Comparison of ENCODE assay signal across 26 cellular contexts in the genomic region with DNA sequence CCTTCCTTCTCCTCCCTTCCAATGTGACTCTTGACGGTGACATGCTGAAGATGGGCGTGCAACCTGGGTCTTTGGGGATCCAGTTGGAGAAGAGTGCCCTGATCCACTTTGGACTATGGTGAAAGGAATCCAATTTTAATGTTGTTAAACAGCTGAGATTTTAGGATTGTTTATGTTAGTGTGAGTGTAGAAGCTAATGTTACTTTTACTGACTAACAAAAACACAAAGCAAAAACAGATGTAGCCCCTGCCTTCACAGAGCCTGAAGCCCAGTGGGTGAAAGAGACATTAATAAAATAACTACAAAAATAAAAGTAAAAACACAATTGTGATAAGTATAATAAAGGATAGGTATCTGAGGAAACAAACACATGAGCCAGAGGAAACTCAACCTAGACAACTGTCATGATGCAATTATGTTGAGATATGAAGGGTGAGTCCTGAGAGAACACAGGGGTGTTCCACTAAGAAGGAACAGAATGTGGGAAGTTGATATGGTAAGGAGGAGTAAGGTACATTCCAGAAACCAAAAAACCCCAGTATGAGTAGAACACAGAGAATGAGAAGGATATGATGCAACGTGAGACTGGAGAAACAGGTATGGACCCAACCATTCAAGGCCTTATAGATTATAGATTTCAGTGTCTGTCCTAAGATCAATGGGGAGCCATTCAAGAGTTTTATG.
DNase-seq lines count a peak whose midpoint lies in the region; ATAC-seq, FAIRE-seq and TF ChIP-seq lines count a peak whose summit lies in the region.
"Had no signal": no experiment of that assay in that cellular context is flagged by ENCODE, and none has a peak within 500 bp of the region (broad histone marks: within the 10 kb centered on the region; RNA-seq: fewer than 3 reads in every experiment).

No MANE protein-coding gene starts in this region.

- peaks cover 6% of the 10 kb centered on the region for H3K4me1 Mint-ChIP-seq in neural progenitor cell

- H3K27me3 Mint-ChIP-seq in neural progenitor cell (ENCODE audit: insufficient read depth, low read depth) = peaks cover 3% of the 10 kb centered on the region

- H3K4me2 ChIP-seq in HepG2 (ENCODE audit: low read depth, low read length) = no peak overlapping the region
- no peak overlapping the region for H3K4me2 ChIP-seq in neural progenitor cell

- H3K4me1 ChIP-seq in HepG2 (ENCODE audit: insufficient read depth, low read length) (no peaks in the 10 kb centered on the region), right lobe of liver (no peaks in the 10 kb centered on the region), upper lobe of left lung (peaks cover 0 to 7% (median 2%) of the 10 kb centered on the region in 4 donors), neural progenitor cell (no peaks in the 10 kb centered on the region), transverse colon (peaks cover 0 to 13% (median 11%) of the 10 kb centered on the region in 4 donors)
- H3K4me1 ChIP-seq: Peyer's patch had no signal

- intact Hi-C loops in HepG2 (cut with micrococcal nuclease; ENCODE audit: unreplicated experiment) = no loop called here
- intact Hi-C loops in right lobe of liver (cut with DNase I) = no loop called here
- intact Hi-C loops in transverse colon (cut with DNase I; ENCODE audit: low total_unique reads) = no loop called here

- H3K4me3 ChIP-seq in HepG2 (replicated peaks in 1 of 3; ENCODE audit: insufficient read depth in 1 of 3, low read depth in 2 of 3, low read length in 3 of 3) (no peak overlapping the region), right lobe of liver (no peak overlapping the region), bronchial epithelial cell (ENCODE audit: low read depth, low read length) (no peak overlapping the region), upper lobe of left lung (no peak overlapping the region), neural progenitor cell (no peak overlapping the region), transverse colon (no peak overlapping the region)
- H3K4me3 ChIP-seq: BLaER1 treated with 17β-estradiol and CSF1 and Interleukin-3, amounts not matched to agents 10 nM and 100 nM; GM23248; MG63; Peyer's patch; SJSA1 had no signal

- H3F3A ChIP-seq in neural progenitor cell (ENCODE audit: low read depth) = no peaks in the 10 kb centered on the region

- FAIRE-seq in HepG2 (lab: Jason Lieb, UNC) = no peak
- no peak for FAIRE-seq in bronchial epithelial cell (lab: Jason Lieb, UNC)
- FAIRE-seq: G401.6, GM18507 had no signal

- H3K27ac Mint-ChIP-seq in neural progenitor cell = no peak overlapping the region
- H3K27ac Mint-ChIP-seq: CD8-positive, alpha-beta T cell; H9 had no signal

- H3K36me3 ChIP-seq in HepG2 (replicated peaks in 1 of 2; ENCODE audit: control insufficient read depth in 1 of 2, insufficient read depth in 2 of 2, low read length in 2 of 2) (peaks cover 0 to 4% of the 10 kb centered on the region in 2 experiments; a peak in 2 of 5 replicates), right lobe of liver (no peaks in the 10 kb centered on the region), bronchial epithelial cell (ENCODE audit: control insufficient read depth, insufficient read depth, low read length) (no peaks in the 10 kb centered on the region), upper lobe of left lung (no peaks in the 10 kb centered on the region), neural progenitor cell (no peaks in the 10 kb centered on the region), transverse colon (no peaks in the 10 kb centered on the region)
- H3K36me3 ChIP-seq: MG63, Peyer's patch, SJSA1 had no signal

- H3K9me3 Mint-ChIP-seq in neural progenitor cell = no peaks in the 10 kb centered on the region
- H3K9me3 Mint-ChIP-seq: CD8-positive, alpha-beta T cell; H9 had no signal

- no peak for TF ChIP-seq RAD21 in HepG2 (CRISPR knock-in tag; IDR thresholded peaks at IDR 0.05)

- no TSS peak for BruUV-seq in HepG2 (replicated peaks; lab: Mats Ljungman, UMichigan)

- H3K27ac ChIP-seq in HepG2 (ENCODE audit: extremely low read length, insufficient read depth, low read length) (no peak overlapping the region), right lobe of liver (no peak overlapping the region), upper lobe of left lung (no peak overlapping the region), neural progenitor cell (no peak overlapping the region), transverse colon (no peak overlapping the region)
- H3K27ac ChIP-seq: BLaER1 treated with 17β-estradiol and CSF1 and Interleukin-3, amounts not matched to agents 10 nM and 100 nM; GM23248; Peyer's patch; SJSA1 had no signal

- in situ Hi-C loops in HepG2 (cut with HindIII; ENCODE audit: extremely low pct_ligation_motif_present, low pct_unique_long_range_greater_than_20kb) = no loop called here
- in situ Hi-C loops in transverse colon (cut with MboI; ENCODE audit: low pct_ligation_motif_present in 1 of 4, low pct_unique_long_range_greater_than_20kb in 1 of 4, low sequenced_read_pairs in 3 of 4) = no loop called here

- H3K27me3 ChIP-seq in HepG2 (ENCODE audit: control insufficient read depth in 1 of 2, insufficient read depth in 2 of 2, low read length in 2 of 2) (no peaks in the 10 kb centered on the region), right lobe of liver (no peaks in the 10 kb centered on the region), bronchial epithelial cell (ENCODE audit: control insufficient read depth, insufficient read depth, low read length) (no peaks in the 10 kb centered on the region), upper lobe of left lung (no peaks in the 10 kb centered on the region), neural progenitor cell (no peaks in the 10 kb centered on the region), transverse colon (no peaks in the 10 kb centered on the region)
- H3K27me3 ChIP-seq: BLaER1 treated with 17β-estradiol and CSF1 and Interleukin-3, amounts not matched to agents 10 nM and 100 nM; MG63; Peyer's patch; SJSA1 had no signal

- DNase-seq in HepG2 (ENCODE audit: low spot score) (no peak), right lobe of liver (no peak), bronchial epithelial cell (ENCODE audit: low read depth) (peak; percentile 88), fibroblast of peridontal ligament (ENCODE audit: extremely low read depth) (peak; percentile 57), upper lobe of left lung (no peak), neural progenitor cell (ENCODE audit: low spot score) (no peak), NCI-H2171 treated with DMSO at 0.1 percent for 48 hours (lab: John Stamatoyannopoulos, UW) (no peak), transverse colon (no peak)
- DNase-seq: 8988T; CD8-positive, alpha-beta T cell; GM23248; H9; Karpas-422; MG63; NCI-H1417; NCI-H1694 treated with DMSO at 0.1 percent for 48 hours; NCI-H2107; NCI-H2227 treated with DMSO at 0.1 percent for 48 hours; NCI-H510A treated with DMSO at 0.1 percent for 48 hours; NCI-H748 treated with DMSO at 0.1 percent for 48 hours; Peyer's patch had no signal

- no peak for TF ChIP-seq CTCF in HepG2 (CRISPR knock-in tag; IDR thresholded peaks at IDR 0.05)
- no peak for TF ChIP-seq CTCF in right lobe of liver (IDR thresholded peaks at IDR 0.05)
- no peak for TF ChIP-seq CTCF in bronchial epithelial cell (IDR thresholded peaks at IDR 0.05; ENCODE audit: insufficient read depth, low read length, severe bottlenecking)
- no peak for TF ChIP-seq CTCF in upper lobe of left lung (IDR thresholded peaks at IDR 0.05)
- TF ChIP-seq CTCF in neural progenitor cell (IDR thresholded peaks at IDR 0.05) = no peak
- no peak for TF ChIP-seq CTCF in transverse colon (IDR thresholded peaks at IDR 0.05)

- H3K9me3 ChIP-seq in HepG2 (ENCODE audit: low read length) (no peaks in the 10 kb centered on the region), right lobe of liver (no peaks in the 10 kb centered on the region), upper lobe of left lung (no peaks in the 10 kb centered on the region), neural progenitor cell (ENCODE audit: low read depth) (no peaks in the 10 kb centered on the region), transverse colon (no peaks in the 10 kb centered on the region)
- H3K9me3 ChIP-seq: BLaER1 treated with 17β-estradiol and CSF1 and Interleukin-3, amounts not matched to agents 10 nM and 100 nM; MG63; Peyer's patch; SJSA1 had no signal

- TF ChIP-seq POLR2A in HepG2 (IDR thresholded peaks at IDR 0.05; ENCODE audit: insufficient read depth in 1 of 2, low read depth in 2 of 2, low read length in 2 of 2) = no peak
- TF ChIP-seq POLR2A in right lobe of liver (IDR thresholded peaks at IDR 0.05) = no peak
- TF ChIP-seq POLR2A in upper lobe of left lung (IDR thresholded peaks at IDR 0.05) = no peak
- no peak for TF ChIP-seq POLR2A in transverse colon (IDR thresholded peaks at IDR 0.05)

- H3K36me3 Mint-ChIP-seq in neural progenitor cell = peaks cover 6% of the 10 kb centered on the region
- H3K36me3 Mint-ChIP-seq: CD8-positive, alpha-beta T cell had no signal

- no peak overlapping the region for H3K9ac ChIP-seq in HepG2 (ENCODE audit: insufficient read depth, low read depth, low read length)
- no peak overlapping the region for H3K9ac ChIP-seq in neural progenitor cell
- H3K9ac ChIP-seq: BLaER1 treated with 17β-estradiol and CSF1 and Interleukin-3, amounts not matched to agents 10 nM and 100 nM; GM23248 had no signal

- ATAC-seq in HepG2 (no peak), right lobe of liver (no peak), upper lobe of left lung (ENCODE audit: low FRiP score in 2 of 2) (no peak)
- ATAC-seq: CD8-positive, alpha-beta T cell; Right ventricle myocardium inferior had no signal

- H3K79me2 ChIP-seq in HepG2 (ENCODE audit: insufficient read depth, low read length) (no peaks in the 10 kb centered on the region), neural progenitor cell (ENCODE audit: low read depth) (no peaks in the 10 kb centered on the region)

- 98% methylated on average over 3 of the region's 3 CpGs for WGBS in HepG2 (ENCODE audit: low lambda C conversion rate)
- 73% methylated on average over 3 of the region's 3 CpGs for WGBS in right lobe of liver (ENCODE audit: insufficient coverage, low coverage, low lambda C conversion rate, missing lambda C conversion rate)
- WGBS in upper lobe of left lung, 2 donors = 89 to 98% methylated on average over 2 to 3 of the region's 3 CpGs
- WGBS in transverse colon (ENCODE audit: low coverage in 1 of 2), 2 donors = 94% methylated on average over 3 of the region's 3 CpGs; no CpG with 5 or more reads in 1 of the 2 donors

- H2AFZ ChIP-seq in HepG2 (ENCODE audit: low read length) (no peak overlapping the region), neural progenitor cell (replicated peaks) (no peak overlapping the region)
- H2AFZ ChIP-seq: GM23248 had no signal

- H4K20me1 ChIP-seq in HepG2 (ENCODE audit: insufficient read depth, low read length) (no peaks in the 10 kb centered on the region), neural progenitor cell (ENCODE audit: low read depth) (no peaks in the 10 kb centered on the region)
- H4K20me1 ChIP-seq: BLaER1 treated with 17β-estradiol and CSF1 and Interleukin-3, amounts not matched to agents 10 nM and 100 nM had no signal

- no peak for TF ChIP-seq EP300 in HepG2 (IDR thresholded peaks at IDR 0.05; ENCODE audit: low read depth in 2 of 2, low read length in 2 of 2)
- TF ChIP-seq EP300 in HepG2 (CRISPR knock-in tag; IDR thresholded peaks at IDR 0.05; ENCODE audit: borderline replicate concordance) = no peak
- no peak for TF ChIP-seq EP300 in upper lobe of left lung (IDR thresholded peaks at IDR 0.05)
- no peak for TF ChIP-seq EP300 in transverse colon (IDR thresholded peaks at IDR 0.05; ENCODE audit: low read depth)

- POLR2A ChIA-PET in HepG2 (lab: Yijun Ruan, JAX) = no interaction called here

- no peak overlapping the region for H3K4me3 Mint-ChIP-seq in neural progenitor cell
- H3K4me3 Mint-ChIP-seq: CD8-positive, alpha-beta T cell; H9 had no signal

- CTCF ChIA-PET in HepG2 (lab: Yijun Ruan, JAX; ENCODE audit: low intra/inter-chr PET ratio, low total read pairs) = no interaction called here

Comparison
In these comparisons a context has a peak if more than half of its experiments do, and no peak if none do; other contexts are left out.
1. DNase-seq: peak in bronchial epithelial cell (single experiment) and fibroblast of peridontal ligament (single experiment); none in HepG2 (single experiment), right lobe of liver (0 of 3), upper lobe of left lung (0 of 2), neural progenitor cell (single experiment), NCI-H2171 treated with DMSO at 0.1 percent for 48 hours (single experiment) and transverse colon (single experiment).